In the genomic region with DNA sequence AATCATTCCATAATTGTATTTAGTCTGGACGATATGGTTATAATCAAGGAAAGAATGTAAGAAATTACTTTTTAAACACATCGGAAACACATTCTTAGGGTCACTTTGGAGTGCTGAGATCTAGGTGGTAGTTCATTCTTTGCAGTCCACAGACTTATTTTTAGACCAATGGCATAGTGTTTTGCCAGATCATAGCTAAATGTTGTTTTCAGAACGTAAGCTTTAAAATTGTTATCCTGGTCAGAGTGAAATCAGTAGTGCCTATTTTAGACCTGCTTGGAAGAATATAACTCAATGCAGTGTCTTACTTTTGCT, we compare ENCODE assay signal across 1 cellular context.
TF ChIP-seq lines count a peak whose summit lies in the region.

No MANE protein-coding gene starts in this region.

TF ChIP-seq in K562, 482 proteins besides CTCF, POLR2A, EP300 and RAD21 (continues in another document):
- TF ChIP-seq ZNF778 (CRISPR knock-in tag; IDR thresholded peaks at IDR 0.05) (no peak), ZNF583 (CRISPR knock-in tag; IDR thresholded peaks at IDR 0.05) (no peak), ZNF431 (CRISPR knock-in tag; IDR thresholded peaks at IDR 0.05) (no peak), NBN (IDR thresholded peaks at IDR 0.05; ENCODE audit: low read depth) (no peak), ZC3H4 (CRISPR knock-in tag; IDR thresholded peaks at IDR 0.05; ENCODE audit: borderline replicate concordance) (no peak), MAFK (IDR thresholded peaks at IDR 0.05; ENCODE audit: low read length) (no peak), ZNF780A (CRISPR knock-in tag; IDR thresholded peaks at IDR 0.05) (no peak), POLR2G (IDR thresholded peaks at IDR 0.05; ENCODE audit: low read depth, low read length) (peak; percentile 52; the same call in 1 of the 2 replicates), ZNF717 (CRISPR knock-in tag; IDR thresholded peaks at IDR 0.05) (no peak), SMAD3 (CRISPR knock-in tag; conservative IDR thresholded peaks at IDR 0.05) (peak; percentile 70; the same call in 1 of the 2 replicates), HMG20B (CRISPR knock-in tag; IDR thresholded peaks at IDR 0.05) (no peak), EP400 (IDR thresholded peaks at IDR 0.05) (no peak), OTX1 (CRISPR knock-in tag; IDR thresholded peaks at IDR 0.05) (peak; percentile 74; the same call in 1 of the 2 replicates), KLF13 (tag; IDR thresholded peaks at IDR 0.05; ENCODE audit: borderline replicate concordance, low read depth) (no peak), FUS (optimal IDR thresholded peaks at IDR 0.05; ENCODE audit: low read depth, low read length) (no peak), CBX3 (IDR thresholded peaks at IDR 0.05; ENCODE audit: borderline replicate concordance in 1 of 2, low read length in 2 of 2) (no peak), POLR2B (IDR thresholded peaks at IDR 0.05; ENCODE audit: low read depth, partially characterized antibody) (peak; percentile 82), PHF8 (IDR thresholded peaks at IDR 0.05; ENCODE audit: borderline replicate concordance, low read length) (no peak), ZNF316 (IDR thresholded peaks at IDR 0.05) (no peak), ZNF212 (CRISPR knock-in tag; IDR thresholded peaks at IDR 0.05) (no peak), SIN3B (IDR thresholded peaks at IDR 0.05; ENCODE audit: low read depth) (no peak), ZKSCAN1 (IDR thresholded peaks at IDR 0.05; ENCODE audit: low read depth, low read length) (no peak), ZNF77 (CRISPR knock-in tag; IDR thresholded peaks at IDR 0.05) (no peak), SMAD1 (IDR thresholded peaks at IDR 0.05; ENCODE audit: low read depth, low read length, partially characterized antibody) (no peak), ZNF695 (CRISPR knock-in tag; IDR thresholded peaks at IDR 0.05) (no peak), SUPT5H (IDR thresholded peaks at IDR 0.05) (0 out of 2 replicates have a peak, but pooled peaks have one; percentile 5), RBM25 (IDR thresholded peaks at IDR 0.05; ENCODE audit: low read depth, low read length, severe bottlenecking) (no peak)
- TF ChIP-seq, protein P1, sequence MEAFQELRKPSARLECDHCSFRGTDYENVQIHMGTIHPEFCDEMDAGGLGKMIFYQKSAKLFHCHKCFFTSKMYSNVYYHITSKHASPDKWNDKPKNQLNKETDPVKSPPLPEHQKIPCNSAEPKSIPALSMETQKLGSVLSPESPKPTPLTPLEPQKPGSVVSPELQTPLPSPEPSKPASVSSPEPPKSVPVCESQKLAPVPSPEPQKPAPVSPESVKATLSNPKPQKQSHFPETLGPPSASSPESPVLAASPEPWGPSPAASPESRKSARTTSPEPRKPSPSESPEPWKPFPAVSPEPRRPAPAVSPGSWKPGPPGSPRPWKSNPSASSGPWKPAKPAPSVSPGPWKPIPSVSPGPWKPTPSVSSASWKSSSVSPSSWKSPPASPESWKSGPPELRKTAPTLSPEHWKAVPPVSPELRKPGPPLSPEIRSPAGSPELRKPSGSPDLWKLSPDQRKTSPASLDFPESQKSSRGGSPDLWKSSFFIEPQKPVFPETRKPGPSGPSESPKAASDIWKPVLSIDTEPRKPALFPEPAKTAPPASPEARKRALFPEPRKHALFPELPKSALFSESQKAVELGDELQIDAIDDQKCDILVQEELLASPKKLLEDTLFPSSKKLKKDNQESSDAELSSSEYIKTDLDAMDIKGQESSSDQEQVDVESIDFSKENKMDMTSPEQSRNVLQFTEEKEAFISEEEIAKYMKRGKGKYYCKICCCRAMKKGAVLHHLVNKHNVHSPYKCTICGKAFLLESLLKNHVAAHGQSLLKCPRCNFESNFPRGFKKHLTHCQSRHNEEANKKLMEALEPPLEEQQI (IDR thresholded peaks at IDR 0.05), result no peak
- TF ChIP-seq, protein P2, sequence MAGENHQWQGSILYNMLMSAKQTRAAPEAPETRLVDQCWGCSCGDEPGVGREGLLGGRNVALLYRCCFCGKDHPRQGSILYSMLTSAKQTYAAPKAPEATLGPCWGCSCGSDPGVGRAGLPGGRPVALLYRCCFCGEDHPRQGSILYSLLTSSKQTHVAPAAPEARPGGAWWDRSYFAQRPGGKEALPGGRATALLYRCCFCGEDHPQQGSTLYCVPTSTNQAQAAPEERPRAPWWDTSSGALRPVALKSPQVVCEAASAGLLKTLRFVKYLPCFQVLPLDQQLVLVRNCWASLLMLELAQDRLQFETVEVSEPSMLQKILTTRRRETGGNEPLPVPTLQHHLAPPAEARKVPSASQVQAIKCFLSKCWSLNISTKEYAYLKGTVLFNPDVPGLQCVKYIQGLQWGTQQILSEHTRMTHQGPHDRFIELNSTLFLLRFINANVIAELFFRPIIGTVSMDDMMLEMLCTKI (IDR thresholded peaks at IDR 0.05; ENCODE audit: partially characterized antibody), result no peak
- TF ChIP-seq, protein P3, sequence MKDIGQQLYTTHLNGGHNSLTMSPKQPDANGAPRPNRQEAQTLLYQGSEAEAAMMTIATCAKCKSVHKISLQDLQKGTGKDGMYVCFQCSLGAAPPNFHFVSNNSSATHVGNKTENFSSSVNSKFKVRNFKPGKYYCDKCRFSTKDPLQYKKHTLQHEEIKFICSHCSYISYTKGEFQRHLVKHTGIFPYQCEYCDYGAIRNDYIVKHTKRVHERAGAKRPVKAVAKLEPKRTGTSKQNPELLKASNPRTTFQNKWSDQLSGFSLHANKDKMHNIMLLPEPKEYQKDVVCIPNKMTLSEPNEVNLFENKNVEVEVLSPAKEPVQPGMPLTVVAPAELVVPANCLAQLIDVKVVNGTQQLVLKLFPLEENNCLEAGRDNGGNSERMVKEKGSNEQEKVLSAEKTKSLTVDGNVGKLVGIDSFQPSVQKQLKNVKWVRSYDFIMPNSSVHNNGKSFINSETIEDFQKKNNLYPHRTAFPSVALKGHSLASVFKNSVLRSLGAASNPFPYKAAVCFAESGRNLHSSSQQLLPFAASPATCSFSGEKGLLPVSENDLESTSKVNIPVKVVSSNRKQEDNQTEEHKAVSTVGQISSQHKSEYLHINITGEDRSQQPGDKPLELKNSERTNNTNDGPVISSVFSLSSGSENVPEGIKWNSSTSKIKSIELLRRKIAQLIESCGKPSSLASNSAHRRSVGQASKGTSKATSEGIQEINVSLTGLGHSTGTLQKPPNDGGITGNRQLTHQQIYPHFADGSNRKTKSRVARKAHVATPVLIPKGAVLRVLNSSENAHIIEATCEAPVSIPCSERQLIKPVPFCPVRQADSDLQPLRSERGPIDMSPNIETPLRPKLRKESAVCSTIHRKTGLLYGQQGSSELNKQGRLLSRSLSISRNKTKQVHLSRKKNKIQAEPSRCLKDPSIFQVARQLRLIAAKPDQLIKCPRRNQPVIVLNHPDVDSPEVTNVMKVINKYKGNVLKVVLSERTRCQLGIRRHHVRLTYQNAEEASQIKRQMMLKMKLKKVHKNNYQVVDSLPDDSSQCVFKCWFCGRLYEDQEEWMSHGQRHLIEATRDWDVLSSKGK (CRISPR knock-in tag; IDR thresholded peaks at IDR 0.05), result no peak
- TF ChIP-seq, protein P4, sequence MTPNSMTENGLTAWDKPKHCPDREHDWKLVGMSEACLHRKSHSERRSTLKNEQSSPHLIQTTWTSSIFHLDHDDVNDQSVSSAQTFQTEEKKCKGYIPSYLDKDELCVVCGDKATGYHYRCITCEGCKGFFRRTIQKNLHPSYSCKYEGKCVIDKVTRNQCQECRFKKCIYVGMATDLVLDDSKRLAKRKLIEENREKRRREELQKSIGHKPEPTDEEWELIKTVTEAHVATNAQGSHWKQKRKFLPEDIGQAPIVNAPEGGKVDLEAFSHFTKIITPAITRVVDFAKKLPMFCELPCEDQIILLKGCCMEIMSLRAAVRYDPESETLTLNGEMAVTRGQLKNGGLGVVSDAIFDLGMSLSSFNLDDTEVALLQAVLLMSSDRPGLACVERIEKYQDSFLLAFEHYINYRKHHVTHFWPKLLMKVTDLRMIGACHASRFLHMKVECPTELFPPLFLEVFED (CRISPR knock-in tag; conservative IDR thresholded peaks at IDR 0.05), result peak; percentile 80
- TF ChIP-seq, protein P5, sequence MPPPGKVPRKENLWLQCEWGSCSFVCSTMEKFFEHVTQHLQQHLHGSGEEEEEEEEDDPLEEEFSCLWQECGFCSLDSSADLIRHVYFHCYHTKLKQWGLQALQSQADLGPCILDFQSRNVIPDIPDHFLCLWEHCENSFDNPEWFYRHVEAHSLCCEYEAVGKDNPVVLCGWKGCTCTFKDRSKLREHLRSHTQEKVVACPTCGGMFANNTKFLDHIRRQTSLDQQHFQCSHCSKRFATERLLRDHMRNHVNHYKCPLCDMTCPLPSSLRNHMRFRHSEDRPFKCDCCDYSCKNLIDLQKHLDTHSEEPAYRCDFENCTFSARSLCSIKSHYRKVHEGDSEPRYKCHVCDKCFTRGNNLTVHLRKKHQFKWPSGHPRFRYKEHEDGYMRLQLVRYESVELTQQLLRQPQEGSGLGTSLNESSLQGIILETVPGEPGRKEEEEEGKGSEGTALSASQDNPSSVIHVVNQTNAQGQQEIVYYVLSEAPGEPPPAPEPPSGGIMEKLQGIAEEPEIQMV (tag; conservative IDR thresholded peaks at IDR 0.05; ENCODE audit: low read depth), result no peak
- TF ChIP-seq, protein P6, sequence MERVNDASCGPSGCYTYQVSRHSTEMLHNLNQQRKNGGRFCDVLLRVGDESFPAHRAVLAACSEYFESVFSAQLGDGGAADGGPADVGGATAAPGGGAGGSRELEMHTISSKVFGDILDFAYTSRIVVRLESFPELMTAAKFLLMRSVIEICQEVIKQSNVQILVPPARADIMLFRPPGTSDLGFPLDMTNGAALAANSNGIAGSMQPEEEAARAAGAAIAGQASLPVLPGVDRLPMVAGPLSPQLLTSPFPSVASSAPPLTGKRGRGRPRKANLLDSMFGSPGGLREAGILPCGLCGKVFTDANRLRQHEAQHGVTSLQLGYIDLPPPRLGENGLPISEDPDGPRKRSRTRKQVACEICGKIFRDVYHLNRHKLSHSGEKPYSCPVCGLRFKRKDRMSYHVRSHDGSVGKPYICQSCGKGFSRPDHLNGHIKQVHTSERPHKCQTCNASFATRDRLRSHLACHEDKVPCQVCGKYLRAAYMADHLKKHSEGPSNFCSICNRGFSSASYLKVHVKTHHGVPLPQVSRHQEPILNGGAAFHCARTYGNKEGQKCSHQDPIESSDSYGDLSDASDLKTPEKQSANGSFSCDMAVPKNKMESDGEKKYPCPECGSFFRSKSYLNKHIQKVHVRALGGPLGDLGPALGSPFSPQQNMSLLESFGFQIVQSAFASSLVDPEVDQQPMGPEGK (CRISPR knock-in tag; IDR thresholded peaks at IDR 0.05; ENCODE audit: borderline replicate concordance), result no peak
- TF ChIP-seq, protein P7, sequence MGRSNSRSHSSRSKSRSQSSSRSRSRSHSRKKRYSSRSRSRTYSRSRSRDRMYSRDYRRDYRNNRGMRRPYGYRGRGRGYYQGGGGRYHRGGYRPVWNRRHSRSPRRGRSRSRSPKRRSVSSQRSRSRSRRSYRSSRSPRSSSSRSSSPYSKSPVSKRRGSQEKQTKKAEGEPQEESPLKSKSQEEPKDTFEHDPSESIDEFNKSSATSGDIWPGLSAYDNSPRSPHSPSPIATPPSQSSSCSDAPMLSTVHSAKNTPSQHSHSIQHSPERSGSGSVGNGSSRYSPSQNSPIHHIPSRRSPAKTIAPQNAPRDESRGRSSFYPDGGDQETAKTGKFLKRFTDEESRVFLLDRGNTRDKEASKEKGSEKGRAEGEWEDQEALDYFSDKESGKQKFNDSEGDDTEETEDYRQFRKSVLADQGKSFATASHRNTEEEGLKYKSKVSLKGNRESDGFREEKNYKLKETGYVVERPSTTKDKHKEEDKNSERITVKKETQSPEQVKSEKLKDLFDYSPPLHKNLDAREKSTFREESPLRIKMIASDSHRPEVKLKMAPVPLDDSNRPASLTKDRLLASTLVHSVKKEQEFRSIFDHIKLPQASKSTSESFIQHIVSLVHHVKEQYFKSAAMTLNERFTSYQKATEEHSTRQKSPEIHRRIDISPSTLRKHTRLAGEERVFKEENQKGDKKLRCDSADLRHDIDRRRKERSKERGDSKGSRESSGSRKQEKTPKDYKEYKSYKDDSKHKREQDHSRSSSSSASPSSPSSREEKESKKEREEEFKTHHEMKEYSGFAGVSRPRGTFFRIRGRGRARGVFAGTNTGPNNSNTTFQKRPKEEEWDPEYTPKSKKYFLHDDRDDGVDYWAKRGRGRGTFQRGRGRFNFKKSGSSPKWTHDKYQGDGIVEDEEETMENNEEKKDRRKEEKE (IDR thresholded peaks at IDR 0.05; ENCODE audit: borderline replicate concordance in 1 of 2, control insufficient read depth in 1 of 2, low read depth in 2 of 2, low read length in 1 of 2), result no peak
- TF ChIP-seq, protein P8, sequence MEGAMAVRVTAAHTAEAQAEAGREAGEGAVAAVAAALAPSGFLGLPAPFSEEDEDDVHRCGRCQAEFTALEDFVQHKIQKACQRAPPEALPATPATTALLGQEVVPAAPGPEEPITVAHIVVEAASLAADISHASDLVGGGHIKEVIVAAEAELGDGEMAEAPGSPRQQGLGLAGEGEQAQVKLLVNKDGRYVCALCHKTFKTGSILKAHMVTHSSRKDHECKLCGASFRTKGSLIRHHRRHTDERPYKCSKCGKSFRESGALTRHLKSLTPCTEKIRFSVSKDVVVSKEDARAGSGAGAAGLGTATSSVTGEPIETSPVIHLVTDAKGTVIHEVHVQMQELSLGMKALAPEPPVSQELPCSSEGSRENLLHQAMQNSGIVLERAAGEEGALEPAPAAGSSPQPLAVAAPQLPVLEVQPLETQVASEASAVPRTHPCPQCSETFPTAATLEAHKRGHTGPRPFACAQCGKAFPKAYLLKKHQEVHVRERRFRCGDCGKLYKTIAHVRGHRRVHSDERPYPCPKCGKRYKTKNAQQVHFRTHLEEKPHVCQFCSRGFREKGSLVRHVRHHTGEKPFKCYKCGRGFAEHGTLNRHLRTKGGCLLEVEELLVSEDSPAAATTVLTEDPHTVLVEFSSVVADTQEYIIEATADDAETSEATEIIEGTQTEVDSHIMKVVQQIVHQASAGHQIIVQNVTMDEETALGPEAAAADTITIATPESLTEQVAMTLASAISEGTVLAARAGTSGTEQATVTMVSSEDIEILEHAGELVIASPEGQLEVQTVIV (CRISPR knock-in tag; IDR thresholded peaks at IDR 0.05; ENCODE audit: borderline replicate concordance), result no peak; the same call in 1 of the 2 replicates
- TF ChIP-seq, protein P9, sequence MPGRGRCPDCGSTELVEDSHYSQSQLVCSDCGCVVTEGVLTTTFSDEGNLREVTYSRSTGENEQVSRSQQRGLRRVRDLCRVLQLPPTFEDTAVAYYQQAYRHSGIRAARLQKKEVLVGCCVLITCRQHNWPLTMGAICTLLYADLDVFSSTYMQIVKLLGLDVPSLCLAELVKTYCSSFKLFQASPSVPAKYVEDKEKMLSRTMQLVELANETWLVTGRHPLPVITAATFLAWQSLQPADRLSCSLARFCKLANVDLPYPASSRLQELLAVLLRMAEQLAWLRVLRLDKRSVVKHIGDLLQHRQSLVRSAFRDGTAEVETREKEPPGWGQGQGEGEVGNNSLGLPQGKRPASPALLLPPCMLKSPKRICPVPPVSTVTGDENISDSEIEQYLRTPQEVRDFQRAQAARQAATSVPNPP (IDR thresholded peaks at IDR 0.05; ENCODE audit: borderline replicate concordance, insufficient read depth, insufficient read length), result no peak
- TF ChIP-seq, protein P10, sequence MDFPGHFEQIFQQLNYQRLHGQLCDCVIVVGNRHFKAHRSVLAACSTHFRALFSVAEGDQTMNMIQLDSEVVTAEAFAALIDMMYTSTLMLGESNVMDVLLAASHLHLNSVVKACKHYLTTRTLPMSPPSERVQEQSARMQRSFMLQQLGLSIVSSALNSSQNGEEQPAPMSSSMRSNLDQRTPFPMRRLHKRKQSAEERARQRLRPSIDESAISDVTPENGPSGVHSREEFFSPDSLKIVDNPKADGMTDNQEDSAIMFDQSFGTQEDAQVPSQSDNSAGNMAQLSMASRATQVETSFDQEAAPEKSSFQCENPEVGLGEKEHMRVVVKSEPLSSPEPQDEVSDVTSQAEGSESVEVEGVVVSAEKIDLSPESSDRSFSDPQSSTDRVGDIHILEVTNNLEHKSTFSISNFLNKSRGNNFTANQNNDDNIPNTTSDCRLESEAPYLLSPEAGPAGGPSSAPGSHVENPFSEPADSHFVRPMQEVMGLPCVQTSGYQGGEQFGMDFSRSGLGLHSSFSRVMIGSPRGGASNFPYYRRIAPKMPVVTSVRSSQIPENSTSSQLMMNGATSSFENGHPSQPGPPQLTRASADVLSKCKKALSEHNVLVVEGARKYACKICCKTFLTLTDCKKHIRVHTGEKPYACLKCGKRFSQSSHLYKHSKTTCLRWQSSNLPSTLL (IDR thresholded peaks at IDR 0.05), result no peak
